In the genomic region with DNA sequence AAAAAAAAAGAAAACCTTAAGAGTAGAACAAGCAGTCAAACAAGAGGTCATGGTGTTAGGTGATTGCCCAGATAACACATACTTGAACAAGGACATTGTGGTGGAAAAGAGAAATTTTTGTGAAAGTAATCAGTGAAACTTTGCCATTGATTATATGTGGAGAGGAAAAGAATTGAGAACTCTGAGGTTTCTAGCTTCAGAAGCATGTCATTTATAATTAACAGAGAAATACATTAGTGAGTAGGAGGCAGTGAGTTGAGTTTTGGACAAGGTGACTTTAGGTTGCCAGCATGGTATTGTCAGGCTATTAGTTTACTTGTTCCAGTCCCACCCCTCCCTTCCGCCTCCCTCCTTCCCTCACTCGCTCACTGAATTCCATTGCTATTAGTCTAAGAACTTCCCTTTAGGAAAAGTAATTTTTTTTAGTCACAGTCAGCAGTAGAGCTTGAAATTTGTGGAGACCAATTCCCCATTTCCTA, we compare ENCODE assay signal across 10 cellular contexts. TPM values are rescaled to one million over a fixed set of nuclear protein-coding genes. Genes with fewer than 3 reads are reported as not detected.
A peak's percentile ranks its signal among the peaks of the same experiment; 100 is the strongest.
DNase-seq lines count a peak whose midpoint lies in the region; ATAC-seq and TF ChIP-seq lines count a peak whose summit lies in the region.
"Had no signal": no experiment of that assay in that cellular context is flagged by ENCODE, and none has a peak within 500 bp of the region (broad histone marks: within the 10 kb centered on the region; RNA-seq: fewer than 3 reads in every experiment).

No MANE protein-coding gene starts in this region.

- peaks cover 12 to 17% of the 10 kb centered on the region in 2 donors for H3K36me3 Mint-ChIP-seq in activated T-cell treated with anti-CD3 and anti-CD28 coated beads, Interleukin-2, amount 50 U/mL, for 72 hours (ENCODE audit: insufficient read depth in 2 of 2)

- DNase-seq in activated T-cell treated with anti-CD3 and anti-CD28 coated beads, Interleukin-2, amount 50 U/mL, for 72 hours = no peak
- no peak for DNase-seq in activated T-cell treated with anti-CD3 and anti-CD28 coated beads, Interleukin-2, amount 50 U/mL, for 48 hours
- DNase-seq in RWPE2 (ENCODE audit: low spot score) (peak; percentile 74), fibroblast of mammary gland (ENCODE audit: low read depth) (peak; percentile 82), thoracic aorta (ENCODE audit: low spot score) (peak; percentile 15), NCI-H1694 treated with DMSO at 0.1 percent for 48 hours (lab: John Stamatoyannopoulos, UW) (no peak), dorsolateral prefrontal cortex (no peak)
- DNase-seq: CD8-positive, alpha-beta T cell had no signal

- H3K36me3 ChIP-seq in RWPE2 (ENCODE audit: low read depth) (no peaks in the 10 kb centered on the region), thoracic aorta (no peaks in the 10 kb centered on the region)

- TF ChIP-seq CTCF in RWPE2 (IDR thresholded peaks at IDR 0.05; ENCODE audit: poor library complexity, severe bottlenecking) (no peak), fibroblast of mammary gland (conservative IDR thresholded peaks at IDR 0.05; ENCODE audit: control insufficient read depth, insufficient read depth, low read depth, low read length) (no peak), thoracic aorta (IDR thresholded peaks at IDR 0.05) (no peak), dorsolateral prefrontal cortex (IDR thresholded peaks at IDR 0.05 in 54 of 56, conservative IDR thresholded peaks at IDR 0.05 in 2 of 56; ENCODE audit: low read depth in 1 of 56, partially characterized antibody in 56 of 56) (no peak)

- peak; percentile 26 to 31 for ATAC-seq in activated T-cell treated with anti-CD3 and anti-CD28 coated beads, Interleukin-2, amount 50 U/mL, for 72 hours (replicated peaks in 1 of 2)
- ATAC-seq in RWPE2 (ENCODE audit: low read depth) = peak; percentile 76
- peak; percentile 56 for ATAC-seq in thoracic aorta (ENCODE audit: insufficient number of reproducible peaks, low FRiP score, low read depth)
- no peak for ATAC-seq in HG03045 (IDR thresholded peaks at IDR 0.05; ENCODE audit: unreplicated experiment)
- ATAC-seq: CD8-positive, alpha-beta T cell; left lobe of liver had no signal

- H3K27ac ChIP-seq in RWPE2 (ENCODE audit: poor library complexity, severe bottlenecking) = peak overlapping the region; percentile 97
- H3K27ac ChIP-seq in thoracic aorta = peak overlapping the region in 1 of 2 donors; percentile 41
- peak overlapping the region in 1 of 59 donors; percentile 22 for H3K27ac ChIP-seq in dorsolateral prefrontal cortex

- peak overlapping the region; percentile 52 to 82 for H3K4me3 Mint-ChIP-seq in activated T-cell treated with anti-CD3 and anti-CD28 coated beads, Interleukin-2, amount 50 U/mL, for 72 hours
- H3K4me3 Mint-ChIP-seq: CD8-positive, alpha-beta T cell had no signal

- H3K9me3 Mint-ChIP-seq in activated T-cell treated with anti-CD3 and anti-CD28 coated beads, Interleukin-2, amount 50 U/mL, for 72 hours = peaks cover 0 to 2% of the 10 kb centered on the region in 2 donors

- peaks cover 95% of the 10 kb centered on the region for H3K4me1 Mint-ChIP-seq in activated T-cell treated with anti-CD3 and anti-CD28 coated beads, Interleukin-2, amount 50 U/mL, for 72 hours (ENCODE audit: low read depth)

- intact Hi-C loops in dorsolateral prefrontal cortex (cut with DNase I) = no loop called here

- H3K27me3 ChIP-seq in RWPE2 (ENCODE audit: insufficient read depth, poor library complexity, severe bottlenecking) (no peaks in the 10 kb centered on the region), thoracic aorta (replicated peaks; ENCODE audit: insufficient read depth) (no peaks in the 10 kb centered on the region), dorsolateral prefrontal cortex (no peaks in the 10 kb centered on the region)

- H3K4me3 ChIP-seq in RWPE2 (ENCODE audit: severe bottlenecking) = no peak overlapping the region
- H3K4me3 ChIP-seq in fibroblast of mammary gland (ENCODE audit: control insufficient read depth, low read depth, low read length) = no peak overlapping the region
- peak overlapping the region; percentile 6 for H3K4me3 ChIP-seq in thoracic aorta
- no peak overlapping the region for H3K4me3 ChIP-seq in dorsolateral prefrontal cortex

- H3K27ac Mint-ChIP-seq in activated T-cell treated with anti-CD3 and anti-CD28 coated beads, Interleukin-2, amount 50 U/mL, for 72 hours = peak overlapping the region; percentile 97
- H3K27ac Mint-ChIP-seq: CD8-positive, alpha-beta T cell had no signal

- H3K4me1 ChIP-seq in RWPE2 (ENCODE audit: insufficient read depth, poor library complexity, severe bottlenecking) (peaks cover 76% of the 10 kb centered on the region), thoracic aorta (ENCODE audit: control insufficient read depth in 1 of 2, low read depth in 2 of 2) (peaks cover 63 to 72% of the 10 kb centered on the region in 2 donors)

- H3K27me3 Mint-ChIP-seq in activated T-cell treated with anti-CD3 and anti-CD28 coated beads, Interleukin-2, amount 50 U/mL, for 72 hours (ENCODE audit: low read depth) = no peaks in the 10 kb centered on the region

- H3K9me3 ChIP-seq in RWPE2 (ENCODE audit: severe bottlenecking) (no peaks in the 10 kb centered on the region), thoracic aorta (no peaks in the 10 kb centered on the region)

RNA-seq across cellular contexts. Expression of a gene that starts 17.2 kb away (rescaled TPM):
- 100 to 1,000 TPM; 118 to 125 TPM for total RNA-seq in activated T-cell treated with anti-CD3 and anti-CD28 coated beads, Interleukin-2, amount 50 U/mL, for 72 hours
- 10 to 100 TPM; 56.0 to 61.7 TPM for total RNA-seq in thoracic aorta
- 100 to 1,000 TPM in 7 of 120 experiments, 10 to 100 TPM in 113; 52.3 to 121 (median 75.3) TPM for total RNA-seq in dorsolateral prefrontal cortex

Comparison
In these comparisons a context has a peak if more than half of its experiments do, and no peak if none do; other contexts are left out.
1. DNase-seq: peak in RWPE2 (single experiment), fibroblast of mammary gland (single experiment) and thoracic aorta (single experiment); none in activated T-cell treated with anti-CD3 and anti-CD28 coated beads, Interleukin-2, amount 50 U/mL, for 72 hours (0 of 2), activated T-cell treated with anti-CD3 and anti-CD28 coated beads, Interleukin-2, amount 50 U/mL, for 48 hours (0 of 2), NCI-H1694 treated with DMSO at 0.1 percent for 48 hours (single experiment) and dorsolateral prefrontal cortex (0 of 10).